In genomic region chr11:85821636-85822035, GRCh38 we compare ENCODE assay signal across 15 cellular contexts. TPM values are rescaled to one million over a fixed set of nuclear protein-coding genes. Genes with fewer than 3 reads are reported as not detected.
DNase-seq lines count a peak whose midpoint lies in the region; ATAC-seq and TF ChIP-seq lines count a peak whose summit lies in the region.
"Had no signal": no experiment of that assay in that cellular context is flagged by ENCODE, and none has a peak within 500 bp of the region (broad histone marks: within the 10 kb centered on the region; RNA-seq: fewer than 3 reads in every experiment).

No MANE protein-coding gene starts in this region.

- H3K36me3 ChIP-seq in upper lobe of right lung (no peaks in the 10 kb centered on the region), heart left ventricle (no peaks in the 10 kb centered on the region)
- H3K36me3 ChIP-seq: left ventricle myocardium inferior had no signal

- H3K4me3 Mint-ChIP-seq in activated naive CD8-positive, alpha-beta T cell treated with anti-CD3 and anti-CD28 coated beads, Interleukin-2, amount 50 U/mL, for 24 hours: no peak overlapping the region
- H3K4me3 Mint-ChIP-seq in activated naive CD8-positive, alpha-beta T cell treated with anti-CD3 and anti-CD28 coated beads for 36 hours: no peak overlapping the region
- H3K4me3 Mint-ChIP-seq in T-helper 2 cell treated with Interferon-gamma antibody and Interleukin-4, amounts not matched to agents 5 μg/mL and 100 μg/mL, for 36 hours: no peak overlapping the region

- H3K27me3 Mint-ChIP-seq in activated naive CD8-positive, alpha-beta T cell treated with anti-CD3 and anti-CD28 coated beads, Interleukin-2, amount 50 U/mL, for 24 hours: no peaks in the 10 kb centered on the region
- no peaks in the 10 kb centered on the region for H3K27me3 Mint-ChIP-seq in activated naive CD8-positive, alpha-beta T cell treated with anti-CD3 and anti-CD28 coated beads for 36 hours
- no peaks in the 10 kb centered on the region for H3K27me3 Mint-ChIP-seq in T-helper 2 cell treated with Interferon-gamma antibody and Interleukin-4, amounts not matched to agents 5 μg/mL and 100 μg/mL, for 36 hours (ENCODE audit: low read depth)

- H3K9me3 ChIP-seq in upper lobe of right lung: no peaks in the 10 kb centered on the region
- no peaks in the 10 kb centered on the region for H3K9me3 ChIP-seq in heart left ventricle
- H3K9me3 ChIP-seq: left ventricle myocardium inferior had no signal

- no peaks in the 10 kb centered on the region for H3K9me3 Mint-ChIP-seq in activated naive CD8-positive, alpha-beta T cell treated with anti-CD3 and anti-CD28 coated beads, Interleukin-2, amount 50 U/mL, for 24 hours
- no peaks in the 10 kb centered on the region for H3K9me3 Mint-ChIP-seq in activated naive CD8-positive, alpha-beta T cell treated with anti-CD3 and anti-CD28 coated beads for 36 hours
- no peaks in the 10 kb centered on the region for H3K9me3 Mint-ChIP-seq in T-helper 2 cell treated with Interferon-gamma antibody and Interleukin-4, amounts not matched to agents 5 μg/mL and 100 μg/mL, for 36 hours

- no peaks in the 10 kb centered on the region for H3K36me3 Mint-ChIP-seq in activated naive CD8-positive, alpha-beta T cell treated with anti-CD3 and anti-CD28 coated beads, Interleukin-2, amount 50 U/mL, for 24 hours (ENCODE audit: low read depth)
- H3K36me3 Mint-ChIP-seq in activated naive CD8-positive, alpha-beta T cell treated with anti-CD3 and anti-CD28 coated beads for 36 hours: no peaks in the 10 kb centered on the region
- H3K36me3 Mint-ChIP-seq in T-helper 2 cell treated with Interferon-gamma antibody and Interleukin-4, amounts not matched to agents 5 μg/mL and 100 μg/mL, for 36 hours (ENCODE audit: low read depth): no peaks in the 10 kb centered on the region

- peaks cover 37% of the 10 kb centered on the region for H3K4me1 Mint-ChIP-seq in activated naive CD8-positive, alpha-beta T cell treated with anti-CD3 and anti-CD28 coated beads, Interleukin-2, amount 50 U/mL, for 24 hours
- H3K4me1 Mint-ChIP-seq in activated naive CD8-positive, alpha-beta T cell treated with anti-CD3 and anti-CD28 coated beads for 36 hours: peaks cover 45% of the 10 kb centered on the region
- peaks cover 53% of the 10 kb centered on the region for H3K4me1 Mint-ChIP-seq in T-helper 2 cell treated with Interferon-gamma antibody and Interleukin-4, amounts not matched to agents 5 μg/mL and 100 μg/mL, for 36 hours (ENCODE audit: low read depth)

- DNase-seq in activated naive CD8-positive, alpha-beta T cell treated with anti-CD3 and anti-CD28 coated beads, Interleukin-2, amount 50 U/mL, for 24 hours: no peak
- no peak for DNase-seq in activated naive CD8-positive, alpha-beta T cell treated with anti-CD3 and anti-CD28 coated beads for 36 hours
- DNase-seq in fibroblast of the aortic adventitia (ENCODE audit: low read depth) (peak; percentile 41), upper lobe of right lung (no peak), 8988T (no peak), heart left ventricle (no peak)
- DNase-seq in T-helper 2 cell treated with Interferon-gamma antibody and Interleukin-4, amounts not matched to agents 5 μg/mL and 100 μg/mL, for 36 hours (ENCODE audit: low spot score): no peak
- DNase-seq: activated CD4-positive, CD25-positive, alpha-beta regulatory T cell treated with anti-CD3 and anti-CD28 coated beads, Interleukin-2, amount 50 U/mL, for 72 hours; AML-193; cortex of kidney; KG1; left ventricle myocardium inferior; NCI-H187 treated with DMSO at 0.1 percent for 48 hours; NK-92 treated with Interleukin-12 subunit alpha and Interleukin-12 subunit beta, amount 100 ng/mL, for 24 hours had no signal

- H3K27ac Mint-ChIP-seq in activated naive CD8-positive, alpha-beta T cell treated with anti-CD3 and anti-CD28 coated beads, Interleukin-2, amount 50 U/mL, for 24 hours: no peak overlapping the region
- no peak overlapping the region for H3K27ac Mint-ChIP-seq in activated naive CD8-positive, alpha-beta T cell treated with anti-CD3 and anti-CD28 coated beads for 36 hours
- H3K27ac Mint-ChIP-seq in T-helper 2 cell treated with Interferon-gamma antibody and Interleukin-4, amounts not matched to agents 5 μg/mL and 100 μg/mL, for 36 hours: no peak overlapping the region

- H3K27ac ChIP-seq in upper lobe of right lung: no peak overlapping the region
- H3K27ac ChIP-seq in heart left ventricle: no peak overlapping the region
- H3K27ac ChIP-seq: left ventricle myocardium inferior had no signal

- H3K27me3 ChIP-seq in upper lobe of right lung (no peaks in the 10 kb centered on the region), heart left ventricle (no peaks in the 10 kb centered on the region)

- no peak for TF ChIP-seq POLR2A in heart left ventricle (IDR thresholded peaks at IDR 0.05)

- H3K4me1 ChIP-seq in upper lobe of right lung (no peaks in the 10 kb centered on the region), heart left ventricle (peaks cover 0 to 5% (median 0%) of the 10 kb centered on the region in 12 donors)
- H3K4me1 ChIP-seq: left ventricle myocardium inferior had no signal

- no peak overlapping the region for H3K4me3 ChIP-seq in fibroblast of the aortic adventitia (ENCODE audit: low read depth, low read length)
- H3K4me3 ChIP-seq in upper lobe of right lung: no peak overlapping the region
- H3K4me3 ChIP-seq in heart left ventricle: no peak overlapping the region
- H3K4me3 ChIP-seq: left ventricle myocardium inferior had no signal

- 81 to 92% (median 86%) methylated on average over 1 of the region's 1 CpG for WGBS in heart left ventricle, 4 donors

- intact Hi-C loops in upper lobe of right lung (cut with DNase I) (loop anchor here (10.0 kb wide), 1 partner anchor 127 kb away; no protein-coding TSS in a partner anchor), heart left ventricle (cut with DNase I) (loop anchor here in 6 of 10 donors (10.0 kb wide), 2 partner anchors 127 to 227 kb away; no protein-coding TSS in a partner anchor)

- peak; percentile 25 for ATAC-seq in activated naive CD8-positive, alpha-beta T cell treated with anti-CD3 and anti-CD28 coated beads, Interleukin-2, amount 50 U/mL, for 24 hours
- peak; percentile 27; the same call in 2 of the 3 replicates for ATAC-seq in SK-N-SH treated with all-trans-retinoic acid at 6 μM for 48 hours
- peak; percentile 75 for ATAC-seq in upper lobe of right lung
- ATAC-seq in heart left ventricle: no peak

- TF ChIP-seq CTCF in fibroblast of the aortic adventitia (IDR thresholded peaks at IDR 0.05; ENCODE audit: insufficient read depth, low read length): no peak
- no peak for TF ChIP-seq CTCF in upper lobe of right lung (IDR thresholded peaks at IDR 0.05)
- TF ChIP-seq CTCF in heart left ventricle (IDR thresholded peaks at IDR 0.05): no peak

TF ChIP-seq in SK-N-SH treated with all-trans-retinoic acid at 6 μM for 48 hours, 23 proteins besides CTCF, POLR2A, EP300 and RAD21 (continues in another document):
- no peak for TF ChIP-seq TCF4 (CRISPR knock-in tag; IDR thresholded peaks at IDR 0.05; ENCODE audit: borderline replicate concordance)
- TF ChIP-seq ZFP3 (CRISPR knock-in tag; IDR thresholded peaks at IDR 0.05): no peak
- TF ChIP-seq CSRNP3 (CRISPR knock-in tag; IDR thresholded peaks at IDR 0.05): no peak
- TF ChIP-seq CSDC2 (CRISPR knock-in tag; IDR thresholded peaks at IDR 0.05): no peak
- no peak for TF ChIP-seq TSHZ2 (CRISPR knock-in tag; IDR thresholded peaks at IDR 0.05)
- no peak for TF ChIP-seq PPARA (CRISPR knock-in tag; IDR thresholded peaks at IDR 0.05; ENCODE audit: borderline replicate concordance)
- TF ChIP-seq ZC3H10 (CRISPR knock-in tag; IDR thresholded peaks at IDR 0.05): no peak
- no peak for TF ChIP-seq ISL1 (CRISPR knock-in tag; IDR thresholded peaks at IDR 0.05)

RNA-seq across cellular contexts. Expression of gene SYTL2, which starts 10.7 kb away (rescaled TPM):
- 1 to 10 TPM; 5.8 to 7.6 TPM for total RNA-seq in activated naive CD8-positive, alpha-beta T cell treated with anti-CD3 and anti-CD28 coated beads for 36 hours
- total RNA-seq in fibroblast of the aortic adventitia (ENCODE audit: low replicate concordance) (5.2 and 52.4 TPM in 2 replicates), upper lobe of right lung (36.5 TPM), heart left ventricle (1 to 10 TPM; 2.2 to 9.5 (median 6.3) TPM)
- 1 to 10 TPM; 2.2 to 3.0 TPM for polyA plus RNA-seq in heart left ventricle

RNA-seq across cellular contexts. Expression of gene CCDC83, which starts 33.5 kb away (rescaled TPM):
- total RNA-seq in activated naive CD8-positive, alpha-beta T cell treated with anti-CD3 and anti-CD28 coated beads for 36 hours: not detected
- total RNA-seq in fibroblast of the aortic adventitia (ENCODE audit: low replicate concordance): not detected in 2 replicates
- not detected for total RNA-seq in upper lobe of right lung
- not detected for total RNA-seq in heart left ventricle
- not detected for polyA plus RNA-seq in heart left ventricle
- total RNA-seq: left ventricle myocardium inferior had no signal

Comparison
In these comparisons a context has a peak if more than half of its experiments do, and no peak if none do; other contexts are left out.
1. ATAC-seq: peak in activated naive CD8-positive, alpha-beta T cell treated with anti-CD3 and anti-CD28 coated beads, Interleukin-2, amount 50 U/mL, for 24 hours (single experiment), SK-N-SH treated with all-trans-retinoic acid at 6 μM for 48 hours (single experiment) and upper lobe of right lung (single experiment); none in heart left ventricle (0 of 4).